8 cellular contexts compared by ENCODE assay signal in the genomic region with DNA sequence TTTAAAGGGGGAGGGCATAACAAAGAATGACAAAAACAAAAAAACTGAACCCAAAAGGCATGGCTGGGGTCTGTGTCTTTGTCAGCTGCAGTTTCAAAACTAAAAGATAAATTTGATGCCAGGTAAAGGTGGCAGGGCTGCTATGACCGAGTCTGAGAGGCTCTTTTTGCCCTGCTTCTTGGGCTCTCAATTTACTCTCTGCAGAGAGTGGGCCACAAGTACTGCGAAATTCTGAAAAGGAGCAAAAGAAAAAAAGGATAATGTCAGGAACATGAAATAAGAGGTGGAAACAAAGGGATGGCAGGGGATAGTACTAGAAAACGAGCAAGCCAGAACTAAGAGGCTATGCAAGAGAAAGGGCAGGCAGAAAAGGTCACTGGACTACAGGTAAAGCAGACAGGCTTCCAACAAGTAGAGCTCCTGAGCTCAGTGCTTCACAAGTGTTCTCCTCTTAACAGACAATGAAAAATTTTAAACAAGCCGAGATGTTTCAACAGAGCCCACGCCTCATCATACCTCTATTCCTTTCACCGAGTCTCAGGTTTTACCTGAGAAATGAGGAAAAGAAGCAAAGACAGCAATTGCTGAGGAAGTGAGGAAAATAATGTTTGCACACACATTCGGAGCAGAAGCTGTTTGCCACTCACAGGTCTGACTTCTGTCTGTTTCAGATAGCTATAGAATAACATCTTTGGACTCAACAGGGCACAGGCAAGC. TPM values are rescaled to one million over a fixed set of nuclear protein-coding genes. Genes with fewer than 3 reads are reported as not detected.
DNase-seq lines count a peak whose midpoint lies in the region; ATAC-seq, FAIRE-seq and TF ChIP-seq lines count a peak whose summit lies in the region.

No MANE protein-coding gene starts in this region.

- H3K9me3 ChIP-seq in H9 (ENCODE audit: control insufficient read depth, low read depth, low read length) (no peaks in the 10 kb centered on the region), keratinocyte (ENCODE audit: control insufficient read depth, low read depth, low read length) (no peaks in the 10 kb centered on the region)

- no peak overlapping the region for H3T11ph ChIP-seq in H9 (ENCODE audit: low read length)

- H2BK20ac ChIP-seq in H9 (ENCODE audit: low read depth, low read length, poor library complexity, severe bottlenecking): no peak overlapping the region

- H3K18ac ChIP-seq in H9 (ENCODE audit: insufficient read length, low read depth, low read length): no peak overlapping the region

- peaks cover 19 to 29% (median 24%) of the 10 kb centered on the region in 3 experiments for H3K36me3 Mint-ChIP-seq in H9 (ENCODE audit: insufficient read depth in 1 of 3, low read depth in 3 of 3)
- peaks cover 20% of the 10 kb centered on the region for H3K36me3 Mint-ChIP-seq in activated naive CD8-positive, alpha-beta T cell treated with anti-CD3 and anti-CD28 coated beads for 36 hours

- peaks cover 2% of the 10 kb centered on the region; the same call in 1 of the 2 replicates for H3K4me1 ChIP-seq in H9 (ENCODE audit: insufficient read depth, low read length)
- H3K4me1 ChIP-seq in keratinocyte (ENCODE audit: control insufficient read depth, extremely low read depth, insufficient read depth, low read length): peaks cover 41% of the 10 kb centered on the region

- no peak overlapping the region for H2BK15ac ChIP-seq in H9 (ENCODE audit: low read depth, low read length)

- peaks cover 12 to 18% of the 10 kb centered on the region in 2 experiments for H3K36me3 ChIP-seq in keratinocyte (ENCODE audit: control insufficient read depth in 2 of 2, extremely low read depth in 1 of 2, insufficient read depth in 2 of 2, low read length in 2 of 2)

- dilution Hi-C loops in keratinocyte (cut with MboI; ENCODE audit: extremely low pct_ligation_motif_present, low sequenced_read_pairs): no loop called here

- H3K4ac ChIP-seq in H9 (ENCODE audit: low read depth, low read length): no peak overlapping the region

- peaks cover 8% of the 10 kb centered on the region; the same call in 1 of the 2 replicates for H3K79me2 ChIP-seq in H9 (ENCODE audit: insufficient read depth, low read length)
- peaks cover 88% of the 10 kb centered on the region for H3K79me2 ChIP-seq in keratinocyte (ENCODE audit: control insufficient read depth, insufficient read depth, low read length)

- TF ChIP-seq CTCF in H9 (conservative IDR thresholded peaks at IDR 0.05): no peak
- no peak for TF ChIP-seq CTCF in keratinocyte (optimal IDR thresholded peaks at IDR 0.05 in 1 of 3, IDR thresholded peaks at IDR 0.05 in 1 of 3, conservative IDR thresholded peaks at IDR 0.05 in 1 of 3; ENCODE audit: extremely low read depth in 1 of 3, insufficient read depth in 2 of 3, low read length in 3 of 3)
- TF ChIP-seq CTCF in omental fat pad (IDR thresholded peaks at IDR 0.05): no peak

- H3K9me1 ChIP-seq in keratinocyte (ENCODE audit: control insufficient read depth, extremely low read depth, insufficient read depth, low read length): no peaks in the 10 kb centered on the region

- H3K23me2 ChIP-seq in H9 (ENCODE audit: insufficient read length, low read depth, low read length, poor library complexity, severe bottlenecking): peaks cover 13% of the 10 kb centered on the region

- H3K27ac Mint-ChIP-seq in H9: peak overlapping the region; percentile 92 to 98 (median 97)
- peak overlapping the region; percentile 94 for H3K27ac Mint-ChIP-seq in activated naive CD8-positive, alpha-beta T cell treated with anti-CD3 and anti-CD28 coated beads for 36 hours

- H4K8ac ChIP-seq in H9 (replicated peaks; ENCODE audit: insufficient read length, low read depth, low read length): no peak overlapping the region

- ATAC-seq in omental fat pad (ENCODE audit: low FRiP score): no peak

- H4K5ac ChIP-seq in H9 (ENCODE audit: insufficient read length, low read depth, low read length): no peak overlapping the region

- H3K4me3 Mint-ChIP-seq in H9: peak overlapping the region; percentile 65 to 84
- peak overlapping the region; percentile 79 for H3K4me3 Mint-ChIP-seq in activated naive CD8-positive, alpha-beta T cell treated with anti-CD3 and anti-CD28 coated beads for 36 hours

- H3K4me3 ChIP-seq in keratinocyte (ENCODE audit: control insufficient read depth in 2 of 3, extremely low read depth in 1 of 3, insufficient read depth in 2 of 3, low read depth in 1 of 3, low read length in 3 of 3): peak overlapping the region; percentile 51 to 82 (median 82)

- H3K14ac ChIP-seq in H9 (ENCODE audit: insufficient read depth, low read length): no peak overlapping the region

- DNase-seq in ACHN: peak; percentile 22
- DNase-seq in H9: no peak
- no peak for DNase-seq in activated naive CD8-positive, alpha-beta T cell treated with anti-CD3 and anti-CD28 coated beads for 36 hours
- DNase-seq in keratinocyte (ENCODE audit: low read depth, low spot score): no peak
- DNase-seq in ureter (ENCODE audit: low spot score): no peak
- DNase-seq in stimulated activated CD4-positive, alpha-beta T cell treated with anti-CD3 and anti-CD28 coated beads, Interleukin-2, amount 100 ng/mL, for 24 hours: no peak
- no peak for DNase-seq in omental fat pad (ENCODE audit: low spot score)

- no peaks in the 10 kb centered on the region for H3K27me3 ChIP-seq in H9 (ENCODE audit: insufficient read depth, low read length)
- H3K27me3 ChIP-seq in keratinocyte (ENCODE audit: control insufficient read depth, extremely low read depth, insufficient read depth, low read length): no peaks in the 10 kb centered on the region

- H3K56ac ChIP-seq in H9 (ENCODE audit: insufficient read length, low read depth, low read length): no peak overlapping the region

- peak overlapping the region; percentile 10 for H2BK120ac ChIP-seq in H9 (ENCODE audit: low read depth, low read length, poor library complexity, severe bottlenecking)

- H2BK5ac ChIP-seq in H9 (ENCODE audit: insufficient read length, low read length): no peak overlapping the region

- H4K91ac ChIP-seq in H9 (ENCODE audit: insufficient read length, low read depth, low read length): no peak overlapping the region

- peaks cover 5% of the 10 kb centered on the region for H3K79me1 ChIP-seq in H9 (ENCODE audit: insufficient read depth, low read depth, low read length, poor library complexity, severe bottlenecking)

- H2BK12ac ChIP-seq in H9 (ENCODE audit: insufficient read length, low read depth, low read length): no peak overlapping the region

- peak; percentile 86 for FAIRE-seq in keratinocyte (lab: Jason Lieb, UNC)

- no peak overlapping the region for H3K23ac ChIP-seq in H9 (ENCODE audit: insufficient read length, low read depth, low read length)

- in situ Hi-C loops in ACHN (cut with HindIII; ENCODE audit: low pct_ligation_motif_present, low pct_unique_long_range_greater_than_20kb, low sequenced_read_pairs): no loop called here

- H4K20me1 ChIP-seq in H9 (ENCODE audit: control insufficient read depth, insufficient read depth, insufficient read length): no peaks in the 10 kb centered on the region
- H4K20me1 ChIP-seq in keratinocyte (ENCODE audit: control insufficient read depth, extremely low read depth, insufficient read depth, low read length): no peaks in the 10 kb centered on the region

- peaks cover 39 to 53% of the 10 kb centered on the region in 2 experiments for H3K4me1 Mint-ChIP-seq in H9
- peaks cover 56% of the 10 kb centered on the region for H3K4me1 Mint-ChIP-seq in activated naive CD8-positive, alpha-beta T cell treated with anti-CD3 and anti-CD28 coated beads for 36 hours

- H3K27me3 Mint-ChIP-seq in H9 (ENCODE audit: low read depth): peaks cover 1% of the 10 kb centered on the region; the same call in 1 of the 2 replicates
- no peaks in the 10 kb centered on the region for H3K27me3 Mint-ChIP-seq in activated naive CD8-positive, alpha-beta T cell treated with anti-CD3 and anti-CD28 coated beads for 36 hours

- H3K27ac ChIP-seq in H9 (ENCODE audit: insufficient read length, low read depth, low read length): peak overlapping the region; percentile 84
- peak overlapping the region; percentile 95 for H3K27ac ChIP-seq in keratinocyte (ENCODE audit: control insufficient read depth, insufficient read depth, low read length)
- peak overlapping the region; percentile 30 for H3K27ac ChIP-seq in temporal lobe (ENCODE audit: low read depth, low read length)

- H2AFZ ChIP-seq in H9 (ENCODE audit: low read length) (no peak overlapping the region), keratinocyte (ENCODE audit: control insufficient read depth, low read length) (no peak overlapping the region)

- H2AK5ac ChIP-seq in H9 (ENCODE audit: insufficient read length, low read length): no peak overlapping the region

- H3K9ac ChIP-seq in H9 (ENCODE audit: extremely low read depth, insufficient read length, low read length) (peak overlapping the region; percentile 61), keratinocyte (ENCODE audit: control insufficient read depth, extremely low read depth, insufficient read depth, low read length) (peak overlapping the region; percentile 95)

- H3K4me2 ChIP-seq in H9 (ENCODE audit: insufficient read depth, insufficient read length, low read length): peak overlapping the region; percentile 92
- peak overlapping the region; percentile 100 for H3K4me2 ChIP-seq in keratinocyte (ENCODE audit: control insufficient read depth, extremely low read depth, insufficient read depth, low read depth, low read length)

- no CpG with 5 or more reads among the region's 7 CpGs for WGBS in H9 (ENCODE audit: extremely low coverage, insufficient read length, low lambda C conversion rate)

- peaks cover 0 to 2% of the 10 kb centered on the region in 2 experiments; a peak in 3 of 5 replicates for H3K9me3 Mint-ChIP-seq in H9
- no peaks in the 10 kb centered on the region for H3K9me3 Mint-ChIP-seq in activated naive CD8-positive, alpha-beta T cell treated with anti-CD3 and anti-CD28 coated beads for 36 hours

RNA-seq across cellular contexts. Expression of gene IRS1, which starts 7.3 kb away (rescaled TPM):
- 15.0 and 16.3 TPM in 2 replicates for total RNA-seq in H9 (2021)
- 1 to 10 TPM; 4.4 to 5.1 TPM for total RNA-seq in activated naive CD8-positive, alpha-beta T cell treated with anti-CD3 and anti-CD28 coated beads for 36 hours
- polyA plus RNA-seq in keratinocyte: 10.1 to 15.8 TPM (median 11.2 TPM) in 3 replicates
- 3.1 TPM for polyA plus RNA-seq in keratinocyte (2011; ENCODE audit: low read depth)
- polyA plus RNA-seq in keratinocyte (2011; cell fraction: cytosol; rRNA removed): 8.4 and 12.5 TPM in 2 replicates
- 21.1 and 26.0 TPM in 2 replicates for polyA plus RNA-seq in keratinocyte (2011; cell fraction: nucleus; rRNA removed)
- polyA plus RNA-seq in keratinocyte (2012; ENCODE audit: low replicate concordance): 4.4 and 14.4 TPM in 2 replicates
- polyA minus RNA-seq in keratinocyte: 15.8 to 35.1 TPM (median 21.6 TPM) in 3 replicates
- polyA minus RNA-seq in keratinocyte (2011; cell fraction: cytosol; rRNA and poly(A)+ RNA removed): 34.7 TPM
- polyA minus RNA-seq in keratinocyte (2011; cell fraction: nucleus; rRNA and poly(A)+ RNA removed): 38.6 and 48.2 TPM in 2 replicates
- 14.3 TPM for total RNA-seq in temporal lobe
- total RNA-seq in ureter: 40.0 TPM
- total RNA-seq in omental fat pad: 10 to 100 TPM; 14.3 to 16.2 (median 15.5) TPM

RNA-seq across cellular contexts. Expression of gene RHBDD1, which starts 43.5 kb away (rescaled TPM):
- total RNA-seq in H9 (2021) (23.0 and 24.9 TPM in 2 replicates), temporal lobe (14.5 TPM), ureter (78.5 TPM), omental fat pad (10 to 100 TPM; 12.1 to 21.6 (median 19.3) TPM)
- total RNA-seq in activated naive CD8-positive, alpha-beta T cell treated with anti-CD3 and anti-CD28 coated beads for 36 hours: 10 to 100 TPM; 29.1 to 35.0 TPM
- polyA plus RNA-seq in keratinocyte: 22.1 to 27.8 TPM (median 22.8 TPM) in 3 replicates
- 25.1 TPM for polyA plus RNA-seq in keratinocyte (2011; ENCODE audit: low read depth)
- 10.7 and 33.0 TPM in 2 replicates for polyA plus RNA-seq in keratinocyte (2011; cell fraction: cytosol; rRNA removed)
- 28.3 and 32.6 TPM in 2 replicates for polyA plus RNA-seq in keratinocyte (2011; cell fraction: nucleus; rRNA removed)
- 16.2 and 22.0 TPM in 2 replicates for polyA plus RNA-seq in keratinocyte (2012; ENCODE audit: low replicate concordance)
- 14.7 to 83.2 TPM (median 78.3 TPM) in 3 replicates for polyA minus RNA-seq in keratinocyte
- 19.4 TPM for polyA minus RNA-seq in keratinocyte (2011; cell fraction: cytosol; rRNA and poly(A)+ RNA removed)
- polyA minus RNA-seq in keratinocyte (2011; cell fraction: nucleus; rRNA and poly(A)+ RNA removed): 31.2 and 82.2 TPM in 2 replicates

Comparison
In these comparisons a context has a peak if more than half of its experiments do, and no peak if none do; other contexts are left out.
1. H3K27ac ChIP-seq: peak in every context shown above with its lines; median percentile 95 in keratinocyte; 84 in H9; 30 in temporal lobe.